23 cellular contexts compared by ENCODE assay signal in genomic region chr22:44988671-44989070, GRCh38. TPM values are rescaled to one million over a fixed set of nuclear protein-coding genes. Genes with fewer than 3 reads are reported as not detected.
DNase-seq lines count a peak whose midpoint lies in the region; ATAC-seq, FAIRE-seq and TF ChIP-seq lines count a peak whose summit lies in the region.
"Had no signal": no experiment of that assay in that cellular context is flagged by ENCODE, and none has a peak within 500 bp of the region (broad histone marks: within the 10 kb centered on the region; RNA-seq: fewer than 3 reads in every experiment).

No MANE protein-coding gene starts in this region.

- H3K4me2 ChIP-seq in SK-N-SH, result no peak overlapping the region

- H4K20me1 ChIP-seq in SK-N-SH (ENCODE audit: insufficient read depth), result no peaks in the 10 kb centered on the region

- TF ChIP-seq EP300 in SK-N-SH (IDR thresholded peaks at IDR 0.05; ENCODE audit: borderline replicate concordance in 1 of 2, low read depth in 1 of 2, low read length in 1 of 2), result no peak

- TF ChIP-seq CTCF in SK-N-SH (IDR thresholded peaks at IDR 0.05) (no peak), HFF-Myc (IDR thresholded peaks at IDR 0.05; ENCODE audit: low read depth, low read length, missing control alignments) (peak; percentile 11), WERI-Rb-1 (IDR thresholded peaks at IDR 0.05; ENCODE audit: low read depth, low read length) (peak; percentile 47)

- no peak for ATAC-seq in SK-N-SH treated with all-trans-retinoic acid at 6 μM for 48 hours
- ATAC-seq: activated naive CD4-positive, alpha-beta T cell treated with anti-CD3 and anti-CD28 coated beads, Interleukin-2, amount 50 U/mL, for 72 hours; activated T-cell treated with anti-CD3 and anti-CD28 coated beads, Interleukin-2, amount 50 U/mL, for 4 hours; stimulated activated naive B cell treated with anti-CD40 and anti-IgM and Interleukin-4, amounts not matched to agents 10 μg/mL and 1 μg/mL and 100 μg/mL, for 72 hours had no signal

- no peak overlapping the region for H3K27ac Mint-ChIP-seq in activated T-helper 2 cell treated with anti-CD3 and anti-CD28 coated beads, Interferon-gamma antibody, Interleukin-2, Interleukin-4, amounts not matched to agents 10 μg/mL and 5 μg/mL and 100 μg/mL, durations not matched to agents 14 hours and 24 hours and 36 hours
- H3K27ac Mint-ChIP-seq: activated naive CD4-positive, alpha-beta T cell treated with anti-CD3 and anti-CD28 coated beads, Interleukin-2, amount 50 U/mL, for 72 hours; brain; dendritic cell treated with granulocyte-macrophage colony-stimulating factor and Interleukin-4, amounts not matched to agents 40 ng/mL and 50 ng/mL, for 4 days; stimulated activated naive B cell treated with anti-CD40 and anti-IgM and Interleukin-4, amounts not matched to agents 10 μg/mL and 1 μg/mL and 100 μg/mL, for 72 hours had no signal

- H3K27ac ChIP-seq in SK-N-SH (ENCODE audit: low read depth in 2 of 2, low read length in 1 of 2) (no peak overlapping the region), WERI-Rb-1 (no peak overlapping the region)
- H3K27ac ChIP-seq: thyroid gland had no signal

- H3F3A ChIP-seq in SK-N-SH (replicated peaks; ENCODE audit: insufficient read depth), result no peaks in the 10 kb centered on the region

- H3K27me3 ChIP-seq in SK-N-SH (ENCODE audit: insufficient read depth) (no peaks in the 10 kb centered on the region), WERI-Rb-1 (ENCODE audit: insufficient read depth, low read depth, severe bottlenecking) (no peaks in the 10 kb centered on the region)
- H3K27me3 ChIP-seq: thyroid gland had no signal

- intact Hi-C loops in activated T-helper 2 cell treated with anti-CD3 and anti-CD28 coated beads, Interferon-gamma antibody, Interleukin-2, Interleukin-4, amounts not matched to agents 10 μg/mL and 5 μg/mL and 100 μg/mL, durations not matched to agents 14 hours and 24 hours and 36 hours (cut with micrococcal nuclease), result no loop called here

- CTCF ChIA-PET in SK-N-SH (lab: Yijun Ruan, JAX), result interaction anchor here (1.0 kb wide), 1 partner anchor 108 kb away, joined by 3 read pairs; no protein-coding TSS in a partner anchor

- H3K4me3 ChIP-seq in SK-N-SH (ENCODE audit: low read depth in 2 of 2, low read length in 1 of 2) (no peak overlapping the region), HFF-Myc (replicated peaks; ENCODE audit: low read depth, low read length) (no peak overlapping the region), WERI-Rb-1 (ENCODE audit: low read depth, low read length) (no peak overlapping the region)
- H3K4me3 ChIP-seq: thyroid gland had no signal

- peaks cover 6% of the 10 kb centered on the region for H3K9me3 Mint-ChIP-seq in activated T-helper 2 cell treated with anti-CD3 and anti-CD28 coated beads, Interferon-gamma antibody, Interleukin-2, Interleukin-4, amounts not matched to agents 10 μg/mL and 5 μg/mL and 100 μg/mL, durations not matched to agents 14 hours and 24 hours and 36 hours
- H3K9me3 Mint-ChIP-seq: activated T-cell treated with anti-CD3 and anti-CD28 coated beads, Interleukin-2, amount 50 U/mL, for 4 hours had no signal

- peaks cover 0 to 4% of the 10 kb centered on the region in 2 experiments; a peak in 1 of 4 replicates for H3K4me1 ChIP-seq in SK-N-SH (ENCODE audit: control insufficient read depth in 1 of 2, insufficient read depth in 2 of 2, low read depth in 1 of 2, low read length in 1 of 2)
- H3K4me1 ChIP-seq: thyroid gland had no signal

- H3K9me2 ChIP-seq in SK-N-SH, result no peaks in the 10 kb centered on the region

- no peaks in the 10 kb centered on the region for H3K36me3 Mint-ChIP-seq in activated T-helper 2 cell treated with anti-CD3 and anti-CD28 coated beads, Interferon-gamma antibody, Interleukin-2, Interleukin-4, amounts not matched to agents 10 μg/mL and 5 μg/mL and 100 μg/mL, durations not matched to agents 14 hours and 24 hours and 36 hours (ENCODE audit: low read depth)
- H3K36me3 Mint-ChIP-seq: activated naive CD4-positive, alpha-beta T cell treated with anti-CD3 and anti-CD28 coated beads, Interleukin-2, amount 50 U/mL, for 72 hours; stimulated activated naive B cell treated with anti-CD40 and anti-IgM and Interleukin-4, amounts not matched to agents 10 μg/mL and 1 μg/mL and 100 μg/mL, for 72 hours had no signal

- FAIRE-seq in GM12892 (lab: Jason Lieb, UNC), result no peak
- FAIRE-seq: H54 had no signal

- no peaks in the 10 kb centered on the region for H3K79me2 ChIP-seq in SK-N-SH (ENCODE audit: insufficient read depth)

- no peaks in the 10 kb centered on the region for H3K9me3 ChIP-seq in SK-N-SH
- H3K9me3 ChIP-seq in WERI-Rb-1 (ENCODE audit: severe bottlenecking), result no peaks in the 10 kb centered on the region
- H3K9me3 ChIP-seq: thyroid gland had no signal

- H3K36me3 ChIP-seq in SK-N-SH (replicated peaks in 1 of 2; ENCODE audit: control insufficient read depth in 1 of 2, insufficient read depth in 2 of 2, low read length in 1 of 2), result no peaks in the 10 kb centered on the region
- peaks cover 62% of the 10 kb centered on the region for H3K36me3 ChIP-seq in WERI-Rb-1
- H3K36me3 ChIP-seq: thyroid gland had no signal

- H3K4me3 Mint-ChIP-seq in activated T-helper 2 cell treated with anti-CD3 and anti-CD28 coated beads, Interferon-gamma antibody, Interleukin-2, Interleukin-4, amounts not matched to agents 10 μg/mL and 5 μg/mL and 100 μg/mL, durations not matched to agents 14 hours and 24 hours and 36 hours (ENCODE audit: low read depth), result no peak overlapping the region
- H3K4me3 Mint-ChIP-seq: activated T-cell treated with anti-CD3 and anti-CD28 coated beads, Interleukin-2, amount 50 U/mL, for 4 hours; brain; dendritic cell treated with granulocyte-macrophage colony-stimulating factor and Interleukin-4, amounts not matched to agents 40 ng/mL and 50 ng/mL, for 4 days; stimulated activated naive B cell treated with anti-CD40 and anti-IgM and Interleukin-4, amounts not matched to agents 10 μg/mL and 1 μg/mL and 100 μg/mL, for 72 hours had no signal

- no peak overlapping the region for H3K9ac ChIP-seq in SK-N-SH

- 47% methylated on average over 5 of the region's 5 CpGs for WGBS in SK-N-SH (ENCODE audit: low lambda C conversion rate)

- no peak for TF ChIP-seq POLR2A in GM12892 (IDR thresholded peaks at IDR 0.05; ENCODE audit: low read depth, low read length)

- no peaks in the 10 kb centered on the region for H3K4me1 Mint-ChIP-seq in activated T-helper 2 cell treated with anti-CD3 and anti-CD28 coated beads, Interferon-gamma antibody, Interleukin-2, Interleukin-4, amounts not matched to agents 10 μg/mL and 5 μg/mL and 100 μg/mL, durations not matched to agents 14 hours and 24 hours and 36 hours (ENCODE audit: low read depth)
- H3K4me1 Mint-ChIP-seq: stimulated activated naive B cell treated with anti-CD40 and anti-IgM and Interleukin-4, amounts not matched to agents 10 μg/mL and 1 μg/mL and 100 μg/mL, for 72 hours had no signal

- POLR2A ChIA-PET in SK-N-SH (lab: Yijun Ruan, JAX), result no interaction called here

- no peaks in the 10 kb centered on the region for H3K27me3 Mint-ChIP-seq in activated T-helper 2 cell treated with anti-CD3 and anti-CD28 coated beads, Interferon-gamma antibody, Interleukin-2, Interleukin-4, amounts not matched to agents 10 μg/mL and 5 μg/mL and 100 μg/mL, durations not matched to agents 14 hours and 24 hours and 36 hours (ENCODE audit: low read depth)
- H3K27me3 Mint-ChIP-seq: dendritic cell treated with granulocyte-macrophage colony-stimulating factor and Interleukin-4, amounts not matched to agents 40 ng/mL and 50 ng/mL, for 4 days had no signal

- peak; percentile 15; the same call in 1 of the 2 replicates for TF ChIP-seq RAD21 in SK-N-SH (IDR thresholded peaks at IDR 0.05; ENCODE audit: low read length)

- no peak for DNase-seq in SK-N-SH
- DNase-seq in HFF-Myc (ENCODE audit: extremely low read depth, low read depth), result no peak
- peak; percentile 40 for DNase-seq in WERI-Rb-1
- DNase-seq in myocyte (ENCODE audit: low read depth), result peak; percentile 9
- DNase-seq in mucosa of gallbladder (ENCODE audit: low spot score), result no peak
- DNase-seq in GM12892 (ENCODE audit: insufficient read length), result no peak
- no peak for DNase-seq in activated T-helper 2 cell treated with anti-CD3 and anti-CD28 coated beads, Interferon-gamma antibody, Interleukin-2, Interleukin-4, amounts not matched to agents 10 μg/mL and 5 μg/mL and 100 μg/mL, durations not matched to agents 14 hours and 24 hours and 36 hours (ENCODE audit: low spot score)
- DNase-seq: activated CD4-positive, alpha-beta T cell treated with anti-CD3 and anti-CD28 coated beads, Interleukin-2, amount 50 U/mL, for 4 hours; activated T-cell treated with anti-CD3 and anti-CD28 coated beads, Interleukin-2, amount 50 U/mL, for 4 hours; DMS79; Kasumi-1; NCI-H2171 treated with DMSO at 0.1 percent for 48 hours; NCI-H748 treated with DMSO at 0.1 percent for 48 hours; retina; stimulated activated naive B cell treated with anti-CD40 and anti-IgM and Interleukin-4, amounts not matched to agents 10 μg/mL and 1 μg/mL and 100 μg/mL, for 72 hours; thyroid gland had no signal

- H2AFZ ChIP-seq in SK-N-SH (ENCODE audit: low read depth), result no peak overlapping the region

TF ChIP-seq in SK-N-SH, 30 proteins besides CTCF, POLR2A, EP300 and RAD21 (continues in another document):
- TF ChIP-seq TEAD4 (IDR thresholded peaks at IDR 0.05; ENCODE audit: borderline replicate concordance, insufficient read depth) (no peak), NFIC (IDR thresholded peaks at IDR 0.05; ENCODE audit: borderline replicate concordance) (no peak), SMC3 (IDR thresholded peaks at IDR 0.05; ENCODE audit: low read depth, low read length) (no peak), MXI1 (IDR thresholded peaks at IDR 0.05; ENCODE audit: low read depth, low read length) (no peak), CHD2 (IDR thresholded peaks at IDR 0.05; ENCODE audit: low read length, partially characterized antibody) (no peak), JUND (IDR thresholded peaks at IDR 0.05) (no peak), ELF1 (IDR thresholded peaks at IDR 0.05) (no peak)

RNA-seq across cellular contexts. Expression of gene PHF21B, which starts 21.1 kb away (rescaled TPM):
- 0.76 and 0.96 TPM in 2 replicates for polyA plus RNA-seq in SK-N-SH (2012; rRNA removed)
- 0.58 and 0.89 TPM in 2 replicates for polyA plus RNA-seq in SK-N-SH (2012; cell fraction: cytosol; rRNA removed)
- 0.97 and 1.2 TPM in 2 replicates for polyA plus RNA-seq in SK-N-SH (2012; cell fraction: nucleus; rRNA removed)
- total RNA-seq in myocyte (0.35 and 1.9 TPM in 2 replicates), mucosa of gallbladder (0.63 TPM)
- 0.34 TPM for polyA plus RNA-seq in myocyte (2012)
- polyA plus RNA-seq in GM12892 (2012; ENCODE audit: missing spikeins), result 0.34 TPM
- total RNA-seq in activated T-helper 2 cell treated with anti-CD3 and anti-CD28 coated beads, Interferon-gamma antibody, Interleukin-2, Interleukin-4, amounts not matched to agents 10 μg/mL and 5 μg/mL and 100 μg/mL, durations not matched to agents 14 hours and 24 hours and 36 hours, result 0.30 and 1.2 TPM in 2 replicates
- total RNA-seq: A172, liver had no signal
- polyA plus RNA-seq: liver had no signal

Comparison
In these comparisons a context has a peak if more than half of its experiments do, and no peak if none do; other contexts are left out.
1. DNase-seq: peak in WERI-Rb-1 (single experiment) and myocyte (single experiment); none in SK-N-SH (single experiment), HFF-Myc (single experiment), mucosa of gallbladder (single experiment), GM12892 (single experiment) and activated T-helper 2 cell treated with anti-CD3 and anti-CD28 coated beads, Interferon-gamma antibody, Interleukin-2, Interleukin-4, amounts not matched to agents 10 μg/mL and 5 μg/mL and 100 μg/mL, durations not matched to agents 14 hours and 24 hours and 36 hours (single experiment).